Comparison of ENCODE assay signal across 1 cellular context in the genomic region with DNA sequence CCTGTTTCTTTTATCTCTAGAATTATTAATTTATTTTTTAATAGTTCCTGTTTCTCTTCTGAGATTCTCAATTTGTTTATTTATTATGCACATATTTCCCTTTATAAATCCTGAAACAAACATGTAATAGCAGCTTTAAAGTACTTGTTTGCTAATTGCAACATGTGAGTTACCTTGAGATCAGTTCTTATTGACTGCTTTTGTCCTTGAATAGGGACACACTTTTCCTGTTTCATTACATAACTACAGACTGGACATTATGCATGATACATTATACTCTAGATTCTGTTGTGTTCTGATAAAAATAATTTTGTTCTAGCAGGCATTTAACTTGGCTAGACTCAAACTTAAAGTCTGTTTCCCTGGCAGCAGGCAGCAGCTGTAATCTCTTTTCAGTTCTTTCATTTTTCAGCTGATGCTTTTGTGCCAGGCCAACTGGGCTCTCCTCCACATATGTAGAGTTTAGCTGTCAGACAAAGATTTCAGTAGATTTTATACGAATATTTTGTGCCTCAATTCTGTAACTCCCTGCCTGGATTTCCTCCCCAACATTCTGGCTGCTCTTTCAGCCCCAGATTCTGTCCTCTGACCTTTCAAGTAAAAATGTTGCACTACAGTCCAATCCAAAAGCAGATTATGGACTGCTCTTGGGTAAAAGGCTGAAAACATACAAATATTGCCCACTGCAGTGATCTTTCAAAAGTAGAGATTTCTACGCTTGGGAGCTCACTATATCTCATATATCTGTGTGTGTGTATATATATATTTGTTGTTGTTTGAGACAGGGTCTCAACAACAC.
A peak's percentile ranks its signal among the peaks of the same experiment; 100 is the strongest.
TF ChIP-seq lines count a peak whose summit lies in the region.

No MANE protein-coding gene starts in this region.

TF ChIP-seq in HepG2, 621 proteins besides CTCF, POLR2A, EP300 and RAD21 (continues in another document):
- TF ChIP-seq ERF (CRISPR knock-in tag; IDR thresholded peaks at IDR 0.05) (peak; percentile 61), E2F2 (CRISPR knock-in tag; IDR thresholded peaks at IDR 0.05; ENCODE audit: borderline replicate concordance) (no peak), BHLHE40 (IDR thresholded peaks at IDR 0.05; ENCODE audit: low read length) (no peak), HNRNPL (IDR thresholded peaks at IDR 0.05; ENCODE audit: low read depth, low read length) (no peak), ELK4 (CRISPR knock-in tag; IDR thresholded peaks at IDR 0.05; ENCODE audit: borderline replicate concordance) (no peak), BCL6 (CRISPR knock-in tag; IDR thresholded peaks at IDR 0.05) (peak; percentile 89), PAWR (CRISPR knock-in tag; IDR thresholded peaks at IDR 0.05; ENCODE audit: borderline replicate concordance) (no peak), ZNF574 (CRISPR knock-in tag; IDR thresholded peaks at IDR 0.05) (no peak), GFI1 (CRISPR knock-in tag; IDR thresholded peaks at IDR 0.05; ENCODE audit: borderline replicate concordance) (peak; percentile 73; the same call in 1 of the 2 replicates), BORCS8-MEF2B (CRISPR knock-in tag; IDR thresholded peaks at IDR 0.05) (no peak), PPARG (CRISPR knock-in tag; conservative IDR thresholded peaks at IDR 0.05) (peak; percentile 45; the same call in 1 of the 2 replicates), KMT2A (CRISPR knock-in tag; IDR thresholded peaks at IDR 0.05) (no peak), ZNF772 (CRISPR knock-in tag; IDR thresholded peaks at IDR 0.05) (no peak), ZNF770 (CRISPR knock-in tag; IDR thresholded peaks at IDR 0.05) (no peak), ZNF547 (CRISPR knock-in tag; IDR thresholded peaks at IDR 0.05) (no peak; the same call in 1 of the 2 replicates), FLYWCH1 (CRISPR knock-in tag; IDR thresholded peaks at IDR 0.05) (no peak), TCF7L2 (IDR thresholded peaks at IDR 0.05; ENCODE audit: low read depth, low read length) (no peak), STAG1 (CRISPR knock-in tag; IDR thresholded peaks at IDR 0.05) (no peak), ZFP82 (CRISPR knock-in tag; IDR thresholded peaks at IDR 0.05; ENCODE audit: borderline replicate concordance) (no peak), MBD4 (IDR thresholded peaks at IDR 0.05; ENCODE audit: borderline replicate concordance, low read length) (no peak), ZSCAN31 (CRISPR knock-in tag; IDR thresholded peaks at IDR 0.05; ENCODE audit: low read depth) (no peak), ZFP62 (CRISPR knock-in tag; IDR thresholded peaks at IDR 0.05) (no peak), AGO2 (optimal IDR thresholded peaks at IDR 0.05; ENCODE audit: low read depth, low read length) (no peak), ADNP (CRISPR knock-in tag; IDR thresholded peaks at IDR 0.05) (no peak), ZNF18 (CRISPR knock-in tag; IDR thresholded peaks at IDR 0.05; ENCODE audit: insufficient replicate concordance) (no peak), ZFAT (CRISPR knock-in tag; conservative IDR thresholded peaks at IDR 0.05) (no peak), KLF15 (CRISPR knock-in tag; IDR thresholded peaks at IDR 0.05; ENCODE audit: borderline replicate concordance) (no peak), MXI1 (IDR thresholded peaks at IDR 0.05; ENCODE audit: borderline replicate concordance, low read depth, low read length) (no peak), FOXA3 (CRISPR knock-in tag; IDR thresholded peaks at IDR 0.05) (peak; percentile 97), RXRA (CRISPR knock-in tag; IDR thresholded peaks at IDR 0.05) (no peak), ZNF33B (CRISPR knock-in tag; IDR thresholded peaks at IDR 0.05) (no peak), SP1 (IDR thresholded peaks at IDR 0.05) (no peak), SP1 (CRISPR knock-in tag; IDR thresholded peaks at IDR 0.05) (no peak), RFX5 (IDR thresholded peaks at IDR 0.05; ENCODE audit: low read depth, low read length) (no peak), SNRNP70 (IDR thresholded peaks at IDR 0.05; ENCODE audit: low read depth, low read length) (no peak), TBX2 (CRISPR knock-in tag; IDR thresholded peaks at IDR 0.05; ENCODE audit: borderline replicate concordance) (no peak), ZNF709 (CRISPR knock-in tag; IDR thresholded peaks at IDR 0.05) (no peak), POLR2G (IDR thresholded peaks at IDR 0.05; ENCODE audit: low read depth, low read length) (no peak)
- TF ChIP-seq, protein P1, sequence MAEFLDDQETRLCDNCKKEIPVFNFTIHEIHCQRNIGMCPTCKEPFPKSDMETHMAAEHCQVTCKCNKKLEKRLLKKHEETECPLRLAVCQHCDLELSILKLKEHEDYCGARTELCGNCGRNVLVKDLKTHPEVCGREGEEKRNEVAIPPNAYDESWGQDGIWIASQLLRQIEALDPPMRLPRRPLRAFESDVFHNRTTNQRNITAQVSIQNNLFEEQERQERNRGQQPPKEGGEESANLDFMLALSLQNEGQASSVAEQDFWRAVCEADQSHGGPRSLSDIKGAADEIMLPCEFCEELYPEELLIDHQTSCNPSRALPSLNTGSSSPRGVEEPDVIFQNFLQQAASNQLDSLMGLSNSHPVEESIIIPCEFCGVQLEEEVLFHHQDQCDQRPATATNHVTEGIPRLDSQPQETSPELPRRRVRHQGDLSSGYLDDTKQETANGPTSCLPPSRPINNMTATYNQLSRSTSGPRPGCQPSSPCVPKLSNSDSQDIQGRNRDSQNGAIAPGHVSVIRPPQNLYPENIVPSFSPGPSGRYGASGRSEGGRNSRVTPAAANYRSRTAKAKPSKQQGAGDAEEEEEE (CRISPR knock-in tag; IDR thresholded peaks at IDR 0.05; ENCODE audit: borderline replicate concordance), result no peak
- TF ChIP-seq, protein P2, sequence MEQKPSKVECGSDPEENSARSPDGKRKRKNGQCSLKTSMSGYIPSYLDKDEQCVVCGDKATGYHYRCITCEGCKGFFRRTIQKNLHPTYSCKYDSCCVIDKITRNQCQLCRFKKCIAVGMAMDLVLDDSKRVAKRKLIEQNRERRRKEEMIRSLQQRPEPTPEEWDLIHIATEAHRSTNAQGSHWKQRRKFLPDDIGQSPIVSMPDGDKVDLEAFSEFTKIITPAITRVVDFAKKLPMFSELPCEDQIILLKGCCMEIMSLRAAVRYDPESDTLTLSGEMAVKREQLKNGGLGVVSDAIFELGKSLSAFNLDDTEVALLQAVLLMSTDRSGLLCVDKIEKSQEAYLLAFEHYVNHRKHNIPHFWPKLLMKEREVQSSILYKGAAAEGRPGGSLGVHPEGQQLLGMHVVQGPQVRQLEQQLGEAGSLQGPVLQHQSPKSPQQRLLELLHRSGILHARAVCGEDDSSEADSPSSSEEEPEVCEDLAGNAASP (CRISPR knock-in tag; IDR thresholded peaks at IDR 0.05; ENCODE audit: borderline replicate concordance), result peak; percentile 99
- TF ChIP-seq, protein P3, sequence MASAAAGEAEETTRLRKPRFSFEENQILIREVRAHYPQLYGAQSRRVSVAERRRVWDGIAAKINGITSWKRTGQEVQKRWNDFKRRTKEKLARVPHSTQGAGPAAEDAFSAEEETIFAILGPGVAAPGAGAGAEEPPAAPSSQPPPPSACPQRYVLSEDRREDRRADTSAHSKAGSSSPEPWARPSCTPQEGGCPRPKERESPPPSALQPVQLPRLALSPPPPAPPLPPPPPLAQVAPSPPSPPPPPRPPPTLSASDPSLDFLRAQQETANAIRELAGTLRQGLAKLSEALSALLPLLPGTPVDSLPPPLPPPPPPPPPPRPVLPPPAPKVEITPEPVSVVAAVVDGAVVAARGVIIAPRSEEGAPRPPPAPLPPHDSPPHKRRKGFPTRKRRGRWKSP (CRISPR knock-in tag; IDR thresholded peaks at IDR 0.05), result peak; percentile 24; the same call in 1 of the 2 replicates
- TF ChIP-seq, protein P4, sequence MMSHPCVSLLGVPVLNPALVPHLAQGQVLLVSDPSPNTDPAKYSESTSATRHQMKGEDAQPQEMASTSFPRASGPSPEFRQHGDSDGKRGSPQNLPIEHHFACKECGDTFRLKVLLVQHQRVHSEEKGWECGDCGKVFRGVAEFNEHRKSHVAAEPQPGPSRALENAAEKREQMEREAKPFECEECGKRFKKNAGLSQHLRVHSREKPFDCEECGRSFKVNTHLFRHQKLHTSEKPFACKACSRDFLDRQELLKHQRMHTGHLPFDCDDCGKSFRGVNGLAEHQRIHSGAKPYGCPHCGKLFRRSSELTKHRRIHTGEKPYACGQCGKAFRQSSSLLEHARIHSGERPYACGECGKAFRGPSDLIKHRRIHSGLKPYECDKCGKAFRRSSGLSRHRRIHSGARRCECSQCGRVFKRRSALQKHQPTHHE (CRISPR knock-in tag; IDR thresholded peaks at IDR 0.05; ENCODE audit: borderline replicate concordance), result no peak
- TF ChIP-seq, protein P5, sequence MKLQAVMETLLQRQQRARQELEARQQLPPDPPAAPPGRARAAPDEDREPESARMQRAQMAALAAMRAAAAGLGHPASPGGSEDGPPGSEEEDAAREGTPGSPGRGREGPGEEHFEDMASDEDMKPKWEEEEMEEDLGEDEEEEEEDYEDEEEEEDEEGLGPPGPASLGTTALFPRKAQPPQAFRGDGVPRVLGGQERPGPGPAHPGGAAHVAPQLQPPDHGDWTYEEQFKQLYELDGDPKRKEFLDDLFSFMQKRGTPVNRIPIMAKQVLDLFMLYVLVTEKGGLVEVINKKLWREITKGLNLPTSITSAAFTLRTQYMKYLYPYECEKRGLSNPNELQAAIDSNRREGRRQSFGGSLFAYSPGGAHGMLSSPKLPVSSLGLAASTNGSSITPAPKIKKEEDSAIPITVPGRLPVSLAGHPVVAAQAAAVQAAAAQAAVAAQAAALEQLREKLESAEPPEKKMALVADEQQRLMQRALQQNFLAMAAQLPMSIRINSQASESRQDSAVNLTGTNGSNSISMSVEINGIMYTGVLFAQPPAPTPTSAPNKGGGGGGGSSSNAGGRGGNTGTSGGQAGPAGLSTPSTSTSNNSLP (IDR thresholded peaks at IDR 0.05; ENCODE audit: low read depth, low read length), result peak; percentile 78
- TF ChIP-seq, protein P6, sequence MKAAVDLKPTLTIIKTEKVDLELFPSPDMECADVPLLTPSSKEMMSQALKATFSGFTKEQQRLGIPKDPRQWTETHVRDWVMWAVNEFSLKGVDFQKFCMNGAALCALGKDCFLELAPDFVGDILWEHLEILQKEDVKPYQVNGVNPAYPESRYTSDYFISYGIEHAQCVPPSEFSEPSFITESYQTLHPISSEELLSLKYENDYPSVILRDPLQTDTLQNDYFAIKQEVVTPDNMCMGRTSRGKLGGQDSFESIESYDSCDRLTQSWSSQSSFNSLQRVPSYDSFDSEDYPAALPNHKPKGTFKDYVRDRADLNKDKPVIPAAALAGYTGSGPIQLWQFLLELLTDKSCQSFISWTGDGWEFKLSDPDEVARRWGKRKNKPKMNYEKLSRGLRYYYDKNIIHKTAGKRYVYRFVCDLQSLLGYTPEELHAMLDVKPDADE (CRISPR knock-in tag; IDR thresholded peaks at IDR 0.05), result no peak
